8 cellular contexts compared by ENCODE assay signal in the genomic region with DNA sequence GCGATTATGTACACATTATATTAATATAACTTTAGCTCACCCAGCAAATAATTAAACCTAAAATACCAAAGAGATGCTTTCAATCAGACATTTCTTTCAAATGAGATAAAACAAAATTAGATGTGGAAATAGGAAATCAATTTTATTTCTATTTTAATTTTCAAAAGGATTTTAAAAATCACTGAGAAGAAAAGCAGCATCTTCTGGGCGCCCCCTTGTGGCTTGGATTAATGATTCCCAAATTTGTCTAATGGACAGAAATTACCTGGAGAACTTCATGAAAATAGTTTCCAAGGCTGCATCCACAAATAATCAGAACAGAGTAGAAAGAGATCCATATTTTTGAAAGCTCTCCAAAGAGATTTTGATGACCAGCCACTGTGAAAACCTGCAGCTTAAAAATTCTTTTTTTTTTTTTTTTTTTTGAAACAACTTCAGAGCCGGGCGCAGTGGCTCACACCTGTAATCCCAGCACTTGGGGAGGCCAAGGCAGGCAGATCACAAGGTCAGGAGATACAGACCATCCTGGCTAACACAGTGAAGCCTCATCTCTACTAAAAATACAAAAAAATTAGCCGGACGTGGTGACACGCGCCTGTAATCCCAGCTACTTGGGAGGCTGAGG.
A peak's percentile ranks its signal among the peaks of the same experiment; 100 is the strongest.
DNase-seq lines count a peak whose midpoint lies in the region; ATAC-seq lines count a peak whose summit lies in the region.

No MANE protein-coding gene starts in this region.

- no peak for ATAC-seq in GM18502 (IDR thresholded peaks at IDR 0.05; ENCODE audit: poor library complexity, unreplicated experiment)

- peak; percentile 74 for DNase-seq in activated effector memory CD4-positive, alpha-beta T cell treated with anti-CD3 and anti-CD28 coated beads, Interleukin-2, amount 50 U/mL, for 16 hours
- DNase-seq in activated effector memory CD4-positive, alpha-beta T cell treated with Interleukin-2 at 50 U/mL for 16 hours: no peak
- DNase-seq in NCI-H510A treated with DMSO at 0.1 percent for 48 hours (lab: John Stamatoyannopoulos, UW) (peak; percentile 43), amniotic stem cell (lab: John Stamatoyannopoulos, UW) (peak; percentile 18), iPS-NIHi11 (ENCODE audit: low spot score) (peak; percentile 20), GOT3 (lab: John Stamatoyannopoulos, UW) (no peak)
- DNase-seq in stimulated activated CD4-positive, alpha-beta T cell treated with anti-CD3 and anti-CD28 coated beads, TNF-alpha, amount 100 ng/mL, for 24 hours (ENCODE audit: low read depth in 3 of 3): peak in 2 of 3 experiments; percentile 16 to 32

Comparison
In these comparisons a context has a peak if more than half of its experiments do, and no peak if none do; other contexts are left out.
1. DNase-seq: peak in activated effector memory CD4-positive, alpha-beta T cell treated with anti-CD3 and anti-CD28 coated beads, Interleukin-2, amount 50 U/mL, for 16 hours (single experiment), NCI-H510A treated with DMSO at 0.1 percent for 48 hours (single experiment), amniotic stem cell (single experiment), iPS-NIHi11 (single experiment) and stimulated activated CD4-positive, alpha-beta T cell treated with anti-CD3 and anti-CD28 coated beads, TNF-alpha, amount 100 ng/mL, for 24 hours (2 of 3); none in activated effector memory CD4-positive, alpha-beta T cell treated with Interleukin-2 at 50 U/mL for 16 hours (single experiment) and GOT3 (single experiment).